In genomic region chr4:121477480-121477879, GRCh38 we compare ENCODE assay signal across 24 cellular contexts.
"Had no signal": no experiment of that assay in that cellular context is flagged by ENCODE, and none has a peak within 500 bp of the region (broad histone marks: within the 10 kb centered on the region; RNA-seq: fewer than 3 reads in every experiment).

No MANE protein-coding gene starts in this region.

- H3K36me3 ChIP-seq: neutrophil, pancreas, prostate gland, right lobe of liver, sigmoid colon, stomach, thoracic aorta, thyroid gland, tibial nerve, upper lobe of left lung, vagina had no signal

- ATAC-seq: naive thymus-derived CD4-positive, alpha-beta T cell; natural killer cell; pancreas; right cardiac atrium; right lobe of liver; stimulated activated effector memory CD8-positive, alpha-beta T cell treated with anti-CD3 and anti-CD28 coated beads, Interleukin-12 subunit alpha, Interleukin-12 subunit beta, amount 100 ng/mL, for 72 hours; stimulated activated naive B cell treated with anti-CD40 and anti-IgM and Interleukin-4, amounts not matched to agents 10 μg/mL and 1 μg/mL and 100 μg/mL, for 72 hours had no signal

- H3K27me3 ChIP-seq: neutrophil, pancreas, right lobe of liver, sigmoid colon, stomach, thyroid gland, tibial nerve, upper lobe of left lung, vagina had no signal

- H3K4me1 ChIP-seq: pancreas, prostate gland, right lobe of liver, sigmoid colon, stomach, thyroid gland, tibial nerve, upper lobe of left lung, vagina had no signal

- H3K9me3 ChIP-seq: neutrophil, pancreas, prostate gland, right lobe of liver, sigmoid colon, stomach, thoracic aorta, thyroid gland, upper lobe of left lung, vagina had no signal

- DNase-seq: naive thymus-derived CD4-positive, alpha-beta T cell; natural killer cell; nucleus accumbens; pancreas; right cardiac atrium; right lobe of liver; sigmoid colon; small intestine; stimulated activated CD4-positive, alpha-beta T cell treated with anti-CD3 and anti-CD28 coated beads, Interleukin-15, amount 100 ng/mL, for 24 hours; stimulated activated CD4-positive, alpha-beta T cell treated with anti-CD3 and anti-CD28 coated beads, Interleukin-2, amount 100 ng/mL, for 24 hours; stimulated activated CD4-positive, alpha-beta T cell treated with anti-CD3 and anti-CD28 coated beads, Interleukin-2, amount 100 ng/mL, for 48 hours; stimulated activated CD4-positive, alpha-beta T cell treated with anti-CD3 and anti-CD28 coated beads, Interleukin-4, amount 100 ng/mL, for 24 hours; stimulated activated naive B cell treated with anti-CD40 and anti-IgM and Interleukin-4, amounts not matched to agents 10 μg/mL and 1 μg/mL and 100 μg/mL, for 72 hours; stimulated activated naive CD4-positive, alpha-beta T cell treated with Interleukin-2 at 50 U/mL for 16 hours; stomach; thyroid gland; trophoblast cell; upper lobe of left lung had no signal

- H3K4me3 ChIP-seq: pancreas, prostate gland, right lobe of liver, sigmoid colon, stomach, thoracic aorta, thyroid gland, tibial nerve, upper lobe of left lung, vagina had no signal

- H3K27ac ChIP-seq: neutrophil, pancreas, prostate gland, right lobe of liver, sigmoid colon, stomach, thoracic aorta, thyroid gland, tibial nerve, upper lobe of left lung, vagina had no signal
